1 cellular context compared by ENCODE assay signal in genomic region chr19:17716309-17716929, GRCh38.
TF ChIP-seq lines count a peak whose summit lies in the region.

No MANE protein-coding gene starts in this region.

TF ChIP-seq in WTC11, 78 proteins besides CTCF, POLR2A, EP300 and RAD21 (continued from another document):
- TF ChIP-seq E2F4 (CRISPR knock-in tag; IDR thresholded peaks at IDR 0.05; ENCODE audit: borderline replicate concordance, low read depth) (no peak), ZBTB21 (CRISPR knock-in tag; IDR thresholded peaks at IDR 0.05; ENCODE audit: borderline replicate concordance) (no peak), PRDM15 (CRISPR knock-in tag; IDR thresholded peaks at IDR 0.05) (no peak)
